ENCODE assay signal across 8 cellular contexts in the genomic region with DNA sequence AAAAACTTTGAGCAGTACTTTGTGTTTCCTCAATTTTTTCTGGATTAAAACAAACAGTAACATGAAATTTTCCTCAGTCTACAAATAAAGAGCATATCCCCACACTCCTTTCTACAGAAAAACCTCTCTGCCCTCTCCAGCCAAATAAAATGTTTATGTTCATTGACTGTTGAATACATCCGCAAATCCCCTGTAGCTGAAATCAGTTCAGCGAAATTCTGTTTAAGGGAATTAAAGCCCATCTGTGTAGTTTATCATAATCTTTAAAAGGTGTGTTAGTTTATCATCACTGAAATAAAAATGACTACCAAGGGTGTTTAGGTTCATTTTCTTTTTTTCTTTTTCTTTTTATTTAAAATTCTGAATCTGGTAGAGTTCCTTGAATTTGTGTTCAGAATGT.
"Had no signal": no experiment of that assay in that cellular context is flagged by ENCODE, and none has a peak within 500 bp of the region (broad histone marks: within the 10 kb centered on the region; RNA-seq: fewer than 3 reads in every experiment).

No MANE protein-coding gene starts in this region.

- H3K4me3 Mint-ChIP-seq: GM23338, H9, HFFc6, IgD-negative memory B cell had no signal

- H3K27me3 Mint-ChIP-seq: IgD-negative memory B cell had no signal

- DNase-seq: H9, HCEC 1CT, HFFc6, KBM-7 had no signal

- H3K27ac Mint-ChIP-seq: GM23338, H9, HFFc6, IgD-negative memory B cell had no signal

- H3K4me3 ChIP-seq: GM23338 had no signal

- H3K9me3 Mint-ChIP-seq: H9, HFFc6, IgD-negative memory B cell had no signal

- H3K27ac ChIP-seq: HL-60 had no signal

- ATAC-seq: GM23338, HepG2 had no signal

- H2AFZ ChIP-seq: GM23338 had no signal

- H3K4me2 ChIP-seq: GM23338 had no signal

- H3K4me1 Mint-ChIP-seq: IgD-negative memory B cell had no signal
